Comparison of ENCODE assay signal across 19 cellular contexts in genomic region chrX:40079572-40079971, GRCh38. TPM values are rescaled to one million over a fixed set of nuclear protein-coding genes. Genes with fewer than 3 reads are reported as not detected.
DNase-seq lines count a peak whose midpoint lies in the region; ATAC-seq, FAIRE-seq and TF ChIP-seq lines count a peak whose summit lies in the region.
"Had no signal": no experiment of that assay in that cellular context is flagged by ENCODE, and none has a peak within 500 bp of the region (broad histone marks: within the 10 kb centered on the region; RNA-seq: fewer than 3 reads in every experiment).

No MANE protein-coding gene starts in this region.

- H3F3A ChIP-seq in neural cell (ENCODE audit: insufficient read depth, low read length, poor library complexity, severe bottlenecking): no peaks in the 10 kb centered on the region

- H3K79me2 ChIP-seq in neural cell (replicated peaks; ENCODE audit: insufficient read depth, low read length): peaks cover 22% of the 10 kb centered on the region

- H3K9me3 ChIP-seq in A549 (no peaks in the 10 kb centered on the region), neural cell (ENCODE audit: low read length) (no peaks in the 10 kb centered on the region)
- H3K9me3 ChIP-seq: MG63 had no signal

- TF ChIP-seq POLR2A in A549 (IDR thresholded peaks at IDR 0.05; ENCODE audit: low read length) (no peak), GM12891 (IDR thresholded peaks at IDR 0.05; ENCODE audit: low read depth, low read length) (no peak), GM12892 (IDR thresholded peaks at IDR 0.05; ENCODE audit: low read depth, low read length) (no peak)

- H3K36me3 Mint-ChIP-seq in central memory CD8-positive, alpha-beta T cell (ENCODE audit: insufficient read depth): peaks cover 11% of the 10 kb centered on the region

- peaks cover 12% of the 10 kb centered on the region; the same call in 2 of the 3 replicates for H3K4me1 ChIP-seq in A549

- no peak for DNase-seq in A549 (ENCODE audit: low read depth in 1 of 2, low spot score in 1 of 2)
- DNase-seq in GM12891 (ENCODE audit: insufficient read length, low spot score): no peak
- no peak for DNase-seq in central memory CD8-positive, alpha-beta T cell (ENCODE audit: low spot score in 2 of 2)
- no peak for DNase-seq in GM12892 (ENCODE audit: insufficient read length)
- DNase-seq in stimulated activated naive CD4-positive, alpha-beta T cell (lab: John Stamatoyannopoulos, UW): no peak
- DNase-seq: AML-193; CD8-positive, alpha-beta memory T cell; DND-41; GF-D8; MG63; NCI-H1105 treated with DMSO at 0.1 percent for 48 hours; NCI-H187 treated with DMSO at 0.1 percent for 48 hours; NCI-H2171; NCI-H774; Right ventricle myocardium superior had no signal

- H3K4me3 ChIP-seq in A549 (no peak overlapping the region), neural cell (ENCODE audit: low read length) (no peak overlapping the region)
- H3K4me3 ChIP-seq: MG63 had no signal

- H3K9ac ChIP-seq in neural cell (ENCODE audit: low read length): no peak overlapping the region

- WGBS in A549 (ENCODE audit: missing lambda C conversion rate): 86% methylated on average over 9 of the region's 9 CpGs

- TF ChIP-seq EP300 in A549 (IDR thresholded peaks at IDR 0.05) (no peak), neural cell (conservative IDR thresholded peaks at IDR 0.05; ENCODE audit: poor library complexity, severe bottlenecking) (no peak)

- no peaks in the 10 kb centered on the region for H3K36me3 ChIP-seq in neural cell (ENCODE audit: insufficient read depth, low read length)

- H3K4me2 ChIP-seq in A549 (no peak overlapping the region), neural cell (ENCODE audit: low read length) (no peak overlapping the region)

- CTCF ChIA-PET in A549 (lab: Yijun Ruan, JAX): no interaction called here

- H3K4me3 Mint-ChIP-seq in central memory CD8-positive, alpha-beta T cell: no peak overlapping the region
- H3K4me3 Mint-ChIP-seq: CD8-positive, alpha-beta memory T cell had no signal

- H3K9me2 ChIP-seq in neural cell (ENCODE audit: insufficient read depth, low read length): no peaks in the 10 kb centered on the region

- H3K27me3 Mint-ChIP-seq in central memory CD8-positive, alpha-beta T cell: no peaks in the 10 kb centered on the region

- ATAC-seq in A549: no peak
- ATAC-seq in central memory CD8-positive, alpha-beta T cell (replicated peaks; ENCODE audit: extremely low read depth, poor library complexity, severe bottlenecking): no peak
- no peak for ATAC-seq in HG03565 (IDR thresholded peaks at IDR 0.05; ENCODE audit: unreplicated experiment)
- ATAC-seq in GM18519 (IDR thresholded peaks at IDR 0.05; ENCODE audit: low FRiP score, unreplicated experiment): no peak
- ATAC-seq: Panc1 had no signal

- POLR2A ChIA-PET in A549 (lab: Yijun Ruan, JAX): no interaction called here

- H3K27me3 ChIP-seq in neural cell (ENCODE audit: insufficient read depth, low read depth, low read length): no peaks in the 10 kb centered on the region
- H3K27me3 ChIP-seq: MG63 had no signal

- peak overlapping the region; percentile 29 for H3K27ac Mint-ChIP-seq in central memory CD8-positive, alpha-beta T cell (ENCODE audit: low read depth)

- no peaks in the 10 kb centered on the region for H3K9me3 Mint-ChIP-seq in central memory CD8-positive, alpha-beta T cell
- H3K9me3 Mint-ChIP-seq: CD8-positive, alpha-beta memory T cell had no signal

- H4K20me1 ChIP-seq in neural cell (ENCODE audit: insufficient read depth): no peaks in the 10 kb centered on the region

- TF ChIP-seq CTCF in A549 (IDR thresholded peaks at IDR 0.05): no peak
- TF ChIP-seq CTCF in neural cell (IDR thresholded peaks at IDR 0.05; ENCODE audit: poor library complexity, severe bottlenecking): peak; percentile 10

- TF ChIP-seq RAD21 in A549 (conservative IDR thresholded peaks at IDR 0.05 in 1 of 2, IDR thresholded peaks at IDR 0.05 in 1 of 2) (no peak), neural cell (conservative IDR thresholded peaks at IDR 0.05) (no peak)

- no peak overlapping the region for H2AFZ ChIP-seq in neural cell (ENCODE audit: low read depth, low read length)

- FAIRE-seq in A549 (lab: Jason Lieb, UNC) (peak; percentile 23), GM12891 (lab: Jason Lieb, UNC) (peak; percentile 61), GM12892 (lab: Jason Lieb, UNC) (no peak)

- no peak overlapping the region for H3K27ac ChIP-seq in A549
- H3K27ac ChIP-seq in neural cell (ENCODE audit: low read length): peak overlapping the region; percentile 49

- H3K4me1 Mint-ChIP-seq in central memory CD8-positive, alpha-beta T cell: peaks cover 13% of the 10 kb centered on the region

TF ChIP-seq in A549, 52 proteins besides CTCF, POLR2A, EP300 and RAD21 (continues in another document):
- TF ChIP-seq MAFK (IDR thresholded peaks at IDR 0.05; ENCODE audit: partially characterized antibody) (no peak), PBX3 (IDR thresholded peaks at IDR 0.05) (no peak), BCL3 (IDR thresholded peaks at IDR 0.05) (no peak)

TF ChIP-seq in GM12891, 5 proteins besides CTCF, POLR2A, EP300 and RAD21:
- no peak for TF ChIP-seq PAX5 (IDR thresholded peaks at IDR 0.05; ENCODE audit: insufficient read depth, low read length, severe bottlenecking)
- no peak for TF ChIP-seq POLR2AphosphoS5 (IDR thresholded peaks at IDR 0.05; ENCODE audit: low read depth, low read length)

TF ChIP-seq in neural cell, 6 proteins besides CTCF, POLR2A, EP300 and RAD21:
- TF ChIP-seq TAF1 (IDR thresholded peaks at IDR 0.05; ENCODE audit: low read depth) (no peak), POLR2AphosphoS5 (IDR thresholded peaks at IDR 0.05) (no peak), SMC3 (conservative IDR thresholded peaks at IDR 0.05; ENCODE audit: poor library complexity) (no peak), MXI1 (conservative IDR thresholded peaks at IDR 0.05; ENCODE audit: poor library complexity, severe bottlenecking) (no peak)
TF ChIP-seq in neural cell: peak in this region for 0.

RNA-seq across cellular contexts. Expression of gene BCOR, which starts 18.2 kb away (rescaled TPM):
- polyA plus RNA-seq in A549 (2011; rRNA removed) (12.2 and 21.3 TPM in 2 replicates), A549 (2017; fragmentation: RNase III; extraction: RNeasy Plus Mini Kit Qiagen cat#74134 plus additional on column Dnase treatment) (12.6 to 15.8 TPM (median 12.6 TPM) in 3 replicates), neural cell (18.0 and 23.7 TPM in 2 replicates)
- 11.8 and 11.9 TPM in 2 replicates for polyA plus RNA-seq in A549 (2012; cell fraction: cytosol; rRNA removed)
- 20.3 and 26.6 TPM in 2 replicates for polyA plus RNA-seq in A549 (2012; cell fraction: nucleus; rRNA removed)
- 24.5 and 33.1 TPM in 2 replicates for polyA minus RNA-seq in A549 (2011; rRNA and poly(A)+ RNA removed)
- polyA plus RNA-seq in GM12891 (2012; ENCODE audit: low read depth, missing spikeins): 5.5 TPM
- 49.7 and 72.6 TPM in 2 replicates for polyA minus RNA-seq in neural cell
- 9.0 TPM for polyA plus RNA-seq in GM12892 (2012; ENCODE audit: missing spikeins)
